ENCODE assay signal across 9 cellular contexts in the genomic region with DNA sequence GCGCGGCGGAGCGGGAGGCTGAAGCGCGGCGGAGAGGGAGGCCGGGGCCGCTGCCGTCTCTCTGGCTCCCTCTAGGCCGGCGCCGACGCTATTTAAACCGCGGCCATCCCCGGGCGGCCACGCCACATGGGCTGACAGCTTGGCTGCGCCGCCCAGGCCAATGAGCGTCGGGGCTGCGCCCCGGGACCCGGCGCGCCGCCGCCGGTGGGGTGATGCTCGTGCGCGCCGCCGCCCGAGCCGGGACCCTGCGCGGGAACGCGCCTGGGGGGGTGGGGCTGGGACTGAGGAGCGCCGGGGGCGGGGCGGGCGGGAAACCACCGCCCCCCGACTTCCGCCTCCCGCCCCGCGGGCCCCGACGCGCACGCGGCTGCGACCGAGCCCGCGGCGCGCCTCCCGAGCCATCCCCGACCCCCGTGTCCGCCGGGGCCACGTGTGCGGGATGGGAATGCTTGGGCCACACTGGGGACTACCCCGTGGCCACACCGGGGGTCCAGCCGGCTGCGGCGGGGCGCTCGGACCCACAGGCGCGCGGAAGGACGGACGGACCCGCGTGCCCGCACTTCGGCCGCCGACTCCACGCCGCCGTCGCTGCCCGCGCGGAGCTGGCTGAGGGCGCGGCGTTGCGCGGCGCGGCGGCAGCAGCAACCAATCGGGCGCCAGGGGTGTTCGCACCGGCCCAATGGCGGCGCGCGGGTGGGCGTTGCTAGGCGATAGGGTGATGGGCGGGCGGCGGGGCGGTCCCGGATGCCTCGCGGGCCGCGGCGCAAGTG. TPM values are rescaled to one million over a fixed set of nuclear protein-coding genes. Genes with fewer than 3 reads are reported as not detected.
A peak's percentile ranks its signal among the peaks of the same experiment; 100 is the strongest.
DNase-seq lines count a peak whose midpoint lies in the region; ATAC-seq, FAIRE-seq and TF ChIP-seq lines count a peak whose summit lies in the region.
"Had no signal": no experiment of that assay in that cellular context is flagged by ENCODE, and none has a peak within 500 bp of the region (broad histone marks: within the 10 kb centered on the region; RNA-seq: fewer than 3 reads in every experiment).

A gene (minus strand): TSS at position 68 of the 770 bp plus-strand sequence. CDS start 1,791 bp downstream, outside the sequence.

- H3K4me3 ChIP-seq in kidney (ENCODE audit: low read length in 2 of 2) = peak within 1 kb of the TSS in 1 of 2 donors; percentile 51

- FAIRE-seq in kidney (lab: Jason Lieb, UNC) = no peak
- FAIRE-seq: colon had no signal

- H3K4me1 ChIP-seq in kidney (ENCODE audit: control insufficient read depth in 1 of 2, insufficient read depth in 1 of 2, low read depth in 1 of 2, low read length in 2 of 2) = peaks cover 16 to 31% of the 10 kb centered on the region in 2 donors

- intact Hi-C loops in kidney (cut with DNase I) = no loop called here

- H3K36me3 ChIP-seq in kidney (ENCODE audit: control insufficient read depth in 1 of 2, insufficient read depth in 2 of 2, low read length in 2 of 2) = peaks cover 2 to 7% of the 10 kb centered on the region in 2 donors

- H3K27ac ChIP-seq in kidney (ENCODE audit: low read depth in 2 of 2, low read length in 2 of 2) = peak within 1 kb of the TSS; percentile 90 to 93

- ATAC-seq in GM19023 (IDR thresholded peaks at IDR 0.05; ENCODE audit: unreplicated experiment) = peak; percentile 74
- ATAC-seq in HG03280 (IDR thresholded peaks at IDR 0.05; ENCODE audit: unreplicated experiment) = peak; percentile 73

- TF ChIP-seq CTCF in AG09319 (IDR thresholded peaks at IDR 0.05; ENCODE audit: low read depth, low read length) (peak; percentile 41), kidney (IDR thresholded peaks at IDR 0.05; ENCODE audit: borderline replicate concordance, extremely low read depth, insufficient read depth) (peak; percentile 45)

- H3K9ac ChIP-seq in kidney (ENCODE audit: low read length in 2 of 2) = peak within 1 kb of the TSS in 1 of 2 donors; percentile 46

- H3K9me3 ChIP-seq in kidney (ENCODE audit: control insufficient read depth in 1 of 2, low read length in 2 of 2) = no peaks in the 10 kb centered on the region

- DNase-seq in AG09319 (ENCODE audit: extremely low read depth, low read depth) = peak; percentile 91
- DNase-seq in NCI-H345 (lab: John Stamatoyannopoulos, UW) = peak; percentile 98
- DNase-seq in activated CD4-positive, CD25-positive, alpha-beta regulatory T cell (lab: John Stamatoyannopoulos, UW) = peak; percentile 86 to 89 (median 88)
- DNase-seq in central memory CD4-positive, alpha-beta T cell = peak; percentile 87
- DNase-seq in kidney = peak; percentile 98
- peak; percentile 97 for DNase-seq in stimulated activated CD4-positive, alpha-beta T cell treated with anti-CD3 and anti-CD28 coated beads, Interleukin-15, amount 100 ng/mL, for 24 hours

RNA-seq across cellular contexts. Expression of the gene that starts here (rescaled TPM):
- total RNA-seq in kidney = 43.3 TPM
- 13.6 TPM for polyA plus RNA-seq in kidney (ENCODE audit: insufficient read depth, low read depth, low replicate concordance)
